ENCODE assay signal across 31 cellular contexts in the genomic region with DNA sequence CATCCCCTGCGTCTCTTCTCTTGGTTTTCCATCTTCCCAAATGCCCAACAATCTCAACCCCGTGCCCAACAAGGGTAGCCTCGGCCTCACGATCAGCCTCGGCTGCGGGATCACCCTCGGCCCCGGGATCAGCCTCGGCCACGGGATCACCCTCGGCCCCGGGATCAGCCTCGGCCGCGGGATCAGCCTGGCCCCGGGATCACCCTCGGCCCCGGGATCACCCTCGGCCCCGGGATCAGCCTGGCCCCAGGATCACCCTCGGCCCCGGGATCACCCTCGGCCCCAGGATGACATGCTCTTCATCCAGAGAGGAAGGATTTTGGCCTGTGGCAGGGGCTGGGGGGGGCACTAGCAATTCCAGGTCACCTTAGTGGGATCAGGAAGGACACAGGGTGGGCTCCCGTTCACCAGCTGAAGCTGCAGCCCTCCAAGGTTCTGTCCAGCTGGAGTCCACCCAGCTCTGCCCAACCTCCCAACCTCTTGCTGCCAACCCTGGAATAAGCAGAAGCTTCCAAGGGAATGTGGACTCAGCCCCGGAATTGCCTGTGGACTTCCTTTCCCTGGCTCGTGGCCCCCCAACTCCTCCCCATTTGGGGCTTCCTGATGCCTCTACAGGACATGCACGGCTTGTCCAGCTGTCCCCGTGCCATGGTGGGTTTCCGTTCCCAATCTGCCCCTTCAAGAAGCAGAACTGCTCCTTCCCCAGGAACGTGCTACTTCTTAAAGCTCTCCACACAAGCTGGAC.
"Had no signal": no experiment of that assay in that cellular context is flagged by ENCODE, and none has a peak within 500 bp of the region (broad histone marks: within the 10 kb centered on the region; RNA-seq: fewer than 3 reads in every experiment).

No MANE protein-coding gene starts in this region.

- H3K27me3 ChIP-seq: ascending aorta, brain microvascular endothelial cell, heart left ventricle had no signal

- H3K4me1 ChIP-seq: ascending aorta had no signal

- H3K27ac ChIP-seq: ascending aorta, brain microvascular endothelial cell, heart left ventricle had no signal

- H3K27me3 Mint-ChIP-seq: activated CD4-positive, alpha-beta memory T cell treated with anti-CD3 and anti-CD28 coated beads for 36 hours; activated CD4-positive, alpha-beta T cell treated with anti-CD3 and anti-CD28 coated beads for 36 hours; activated CD4-positive, alpha-beta T cell treated with anti-CD3 and anti-CD28 coated beads, Interleukin-2, amount 10 ng/mL, durations not matched to agents 24 days and 14 days; activated naive CD4-positive, alpha-beta T cell treated with anti-CD3 and anti-CD28 coated beads, Interleukin-2, amount 10 ng/mL, durations not matched to agents 7 days and 5 days; activated naive CD8-positive, alpha-beta T cell treated with anti-CD3 and anti-CD28 coated beads, Interleukin-2, amount 10 ng/mL, durations not matched to agents 7 days and 5 days; activated T-cell treated with anti-CD3 and anti-CD28 coated beads, Interleukin-2, amount 50 U/mL, for 24 hours; central memory CD8-positive, alpha-beta T cell; T-helper 17 cell had no signal

- H3K9me3 ChIP-seq: ascending aorta, heart left ventricle had no signal

- H3K4me3 Mint-ChIP-seq: activated CD4-positive, alpha-beta memory T cell treated with anti-CD3 and anti-CD28 coated beads for 36 hours; activated CD4-positive, alpha-beta T cell treated with anti-CD3 and anti-CD28 coated beads for 36 hours; activated CD4-positive, alpha-beta T cell treated with anti-CD3 and anti-CD28 coated beads, Interleukin-2, amount 10 ng/mL, durations not matched to agents 24 days and 14 days; activated CD8-positive, alpha-beta T cell treated with anti-CD3 and anti-CD28 coated beads, Interleukin-2, amount 10 ng/mL, durations not matched to agents 7 days and 5 days; activated naive CD4-positive, alpha-beta T cell treated with anti-CD3 and anti-CD28 coated beads, Interleukin-2, amount 10 ng/mL, durations not matched to agents 7 days and 5 days; activated naive CD8-positive, alpha-beta T cell treated with anti-CD3 and anti-CD28 coated beads, Interleukin-2, amount 10 ng/mL, durations not matched to agents 7 days and 5 days; activated T-cell treated with anti-CD3 and anti-CD28 coated beads, Interleukin-2, amount 50 U/mL, for 24 hours; activated T-cell treated with anti-CD3 and anti-CD28 coated beads, Interleukin-2, amount 50 U/mL, for 72 hours; central memory CD8-positive, alpha-beta T cell; T-helper 17 cell; T-helper 2 cell treated with Interferon-gamma antibody and Interleukin-4, amounts not matched to agents 5 μg/mL and 100 μg/mL, for 36 hours had no signal

- H3K4me3 ChIP-seq: ascending aorta, heart left ventricle had no signal

- H3K36me3 ChIP-seq: brain microvascular endothelial cell had no signal

- DNase-seq: activated CD4-positive, alpha-beta memory T cell treated with anti-CD3 and anti-CD28 coated beads for 36 hours; activated CD4-positive, alpha-beta T cell treated with anti-CD3 and anti-CD28 coated beads for 36 hours; activated CD4-positive, alpha-beta T cell treated with anti-CD3 and anti-CD28 coated beads, Interleukin-2, amount 10 ng/mL, durations not matched to agents 24 days and 14 days; activated CD4-positive, CD25-positive, alpha-beta regulatory T cell; activated CD4-positive, CD25-positive, alpha-beta regulatory T cell treated with anti-CD3 and anti-CD28 coated beads, Interleukin-2, amount 50 U/mL, for 72 hours; activated CD8-positive, alpha-beta memory T cell treated with anti-CD3 and anti-CD28 coated beads, Interleukin-2, amount 50 U/mL, for 48 hours; activated CD8-positive, alpha-beta T cell treated with anti-CD3 and anti-CD28 coated beads, Interleukin-2, amount 10 ng/mL, durations not matched to agents 7 days and 5 days; activated gamma-delta T cell; activated naive CD4-positive, alpha-beta T cell; activated naive CD4-positive, alpha-beta T cell treated with anti-CD3 and anti-CD28 coated beads, Interleukin-2, amount 10 ng/mL, durations not matched to agents 7 days and 5 days; activated naive CD8-positive, alpha-beta T cell treated with anti-CD3 and anti-CD28 coated beads, Interleukin-2, amount 10 ng/mL, durations not matched to agents 7 days and 5 days; activated T-cell treated with anti-CD3 and anti-CD28 coated beads for 4 hours; activated T-cell treated with anti-CD3 and anti-CD28 coated beads, Interleukin-2, amount 50 U/mL, for 24 hours; activated T-cell treated with anti-CD3 and anti-CD28 coated beads, Interleukin-2, amount 50 U/mL, for 72 hours; brain microvascular endothelial cell; cortex of kidney; effector CD8-positive, alpha-beta T cell; foreskin fibroblast; glutamatergic neuron; heart left ventricle; T-helper 1 cell; T-helper 17 cell; T1000 had no signal

- FAIRE-seq: bronchial epithelial cell, colon, endometrium, frontal cortex had no signal

- H3K9me3 Mint-ChIP-seq: activated CD4-positive, alpha-beta memory T cell treated with anti-CD3 and anti-CD28 coated beads for 36 hours; activated CD4-positive, alpha-beta T cell treated with anti-CD3 and anti-CD28 coated beads, Interleukin-2, amount 10 ng/mL, durations not matched to agents 24 days and 14 days; activated naive CD4-positive, alpha-beta T cell treated with anti-CD3 and anti-CD28 coated beads, Interleukin-2, amount 10 ng/mL, durations not matched to agents 7 days and 5 days; activated naive CD4-positive, alpha-beta T cell treated with anti-CD3 and anti-CD28 coated beads, Interleukin-2, amount 50 U/mL, for 72 hours; activated naive CD8-positive, alpha-beta T cell treated with anti-CD3 and anti-CD28 coated beads, Interleukin-2, amount 10 ng/mL, durations not matched to agents 7 days and 5 days; activated T-cell treated with anti-CD3 and anti-CD28 coated beads, Interleukin-2, amount 50 U/mL, for 24 hours; activated T-cell treated with anti-CD3 and anti-CD28 coated beads, Interleukin-2, amount 50 U/mL, for 72 hours; central memory CD8-positive, alpha-beta T cell; T-helper 2 cell treated with Interferon-gamma antibody and Interleukin-4, amounts not matched to agents 5 μg/mL and 100 μg/mL, for 36 hours had no signal

- H3K27ac Mint-ChIP-seq: activated CD4-positive, alpha-beta memory T cell treated with anti-CD3 and anti-CD28 coated beads for 36 hours; activated CD4-positive, alpha-beta T cell treated with anti-CD3 and anti-CD28 coated beads for 36 hours; activated CD4-positive, alpha-beta T cell treated with anti-CD3 and anti-CD28 coated beads, Interleukin-2, amount 10 ng/mL, durations not matched to agents 24 days and 14 days; activated CD8-positive, alpha-beta T cell treated with anti-CD3 and anti-CD28 coated beads, Interleukin-2, amount 10 ng/mL, durations not matched to agents 7 days and 5 days; activated naive CD4-positive, alpha-beta T cell treated with anti-CD3 and anti-CD28 coated beads, Interleukin-2, amount 10 ng/mL, durations not matched to agents 7 days and 5 days; activated naive CD4-positive, alpha-beta T cell treated with anti-CD3 and anti-CD28 coated beads, Interleukin-2, amount 50 U/mL, for 72 hours; activated naive CD8-positive, alpha-beta T cell treated with anti-CD3 and anti-CD28 coated beads, Interleukin-2, amount 10 ng/mL, durations not matched to agents 7 days and 5 days; activated T-cell treated with anti-CD3 and anti-CD28 coated beads, Interleukin-2, amount 50 U/mL, for 24 hours; activated T-cell treated with anti-CD3 and anti-CD28 coated beads, Interleukin-2, amount 50 U/mL, for 72 hours; T-helper 17 cell; T-helper 2 cell treated with Interferon-gamma antibody and Interleukin-4, amounts not matched to agents 5 μg/mL and 100 μg/mL, for 36 hours had no signal
